ENCODE assay signal across 2 cellular contexts in the genomic region with DNA sequence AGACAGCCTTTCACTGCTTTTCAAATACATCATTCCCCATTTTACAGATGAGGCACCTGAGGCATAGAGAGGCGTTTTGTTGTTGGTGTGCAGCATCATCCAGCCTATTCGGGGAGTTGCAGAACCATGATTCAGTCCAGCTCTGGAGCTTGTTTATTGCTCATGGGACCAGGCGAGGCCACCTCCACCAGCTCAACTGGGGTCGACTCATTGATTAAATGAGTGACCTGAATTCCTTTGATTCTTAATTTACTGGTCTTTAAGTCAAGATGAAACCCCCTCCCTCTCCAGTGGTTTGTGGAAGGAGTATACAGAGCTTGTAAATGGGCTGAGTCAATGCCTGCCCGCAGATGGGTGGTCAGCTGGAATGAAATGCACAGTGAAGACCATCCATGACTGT.
TF ChIP-seq lines count a peak whose summit lies in the region.

No MANE protein-coding gene starts in this region.

TF ChIP-seq in H1, 55 proteins besides CTCF, POLR2A, EP300 and RAD21:
- TF ChIP-seq RFX5 (IDR thresholded peaks at IDR 0.05; ENCODE audit: borderline replicate concordance, low read depth, low read length) (no peak), HDAC6 (IDR thresholded peaks at IDR 0.05; ENCODE audit: low read depth, low read length) (no peak), BACH1 (IDR thresholded peaks at IDR 0.05; ENCODE audit: low read length) (no peak), GABPA (IDR thresholded peaks at IDR 0.05; ENCODE audit: borderline replicate concordance, insufficient read depth, low read length) (no peak), TBP (IDR thresholded peaks at IDR 0.05; ENCODE audit: low read depth, low read length) (no peak), YY1 (IDR thresholded peaks at IDR 0.05; ENCODE audit: low read depth, low read length) (no peak)
- TF ChIP-seq, protein P1, sequence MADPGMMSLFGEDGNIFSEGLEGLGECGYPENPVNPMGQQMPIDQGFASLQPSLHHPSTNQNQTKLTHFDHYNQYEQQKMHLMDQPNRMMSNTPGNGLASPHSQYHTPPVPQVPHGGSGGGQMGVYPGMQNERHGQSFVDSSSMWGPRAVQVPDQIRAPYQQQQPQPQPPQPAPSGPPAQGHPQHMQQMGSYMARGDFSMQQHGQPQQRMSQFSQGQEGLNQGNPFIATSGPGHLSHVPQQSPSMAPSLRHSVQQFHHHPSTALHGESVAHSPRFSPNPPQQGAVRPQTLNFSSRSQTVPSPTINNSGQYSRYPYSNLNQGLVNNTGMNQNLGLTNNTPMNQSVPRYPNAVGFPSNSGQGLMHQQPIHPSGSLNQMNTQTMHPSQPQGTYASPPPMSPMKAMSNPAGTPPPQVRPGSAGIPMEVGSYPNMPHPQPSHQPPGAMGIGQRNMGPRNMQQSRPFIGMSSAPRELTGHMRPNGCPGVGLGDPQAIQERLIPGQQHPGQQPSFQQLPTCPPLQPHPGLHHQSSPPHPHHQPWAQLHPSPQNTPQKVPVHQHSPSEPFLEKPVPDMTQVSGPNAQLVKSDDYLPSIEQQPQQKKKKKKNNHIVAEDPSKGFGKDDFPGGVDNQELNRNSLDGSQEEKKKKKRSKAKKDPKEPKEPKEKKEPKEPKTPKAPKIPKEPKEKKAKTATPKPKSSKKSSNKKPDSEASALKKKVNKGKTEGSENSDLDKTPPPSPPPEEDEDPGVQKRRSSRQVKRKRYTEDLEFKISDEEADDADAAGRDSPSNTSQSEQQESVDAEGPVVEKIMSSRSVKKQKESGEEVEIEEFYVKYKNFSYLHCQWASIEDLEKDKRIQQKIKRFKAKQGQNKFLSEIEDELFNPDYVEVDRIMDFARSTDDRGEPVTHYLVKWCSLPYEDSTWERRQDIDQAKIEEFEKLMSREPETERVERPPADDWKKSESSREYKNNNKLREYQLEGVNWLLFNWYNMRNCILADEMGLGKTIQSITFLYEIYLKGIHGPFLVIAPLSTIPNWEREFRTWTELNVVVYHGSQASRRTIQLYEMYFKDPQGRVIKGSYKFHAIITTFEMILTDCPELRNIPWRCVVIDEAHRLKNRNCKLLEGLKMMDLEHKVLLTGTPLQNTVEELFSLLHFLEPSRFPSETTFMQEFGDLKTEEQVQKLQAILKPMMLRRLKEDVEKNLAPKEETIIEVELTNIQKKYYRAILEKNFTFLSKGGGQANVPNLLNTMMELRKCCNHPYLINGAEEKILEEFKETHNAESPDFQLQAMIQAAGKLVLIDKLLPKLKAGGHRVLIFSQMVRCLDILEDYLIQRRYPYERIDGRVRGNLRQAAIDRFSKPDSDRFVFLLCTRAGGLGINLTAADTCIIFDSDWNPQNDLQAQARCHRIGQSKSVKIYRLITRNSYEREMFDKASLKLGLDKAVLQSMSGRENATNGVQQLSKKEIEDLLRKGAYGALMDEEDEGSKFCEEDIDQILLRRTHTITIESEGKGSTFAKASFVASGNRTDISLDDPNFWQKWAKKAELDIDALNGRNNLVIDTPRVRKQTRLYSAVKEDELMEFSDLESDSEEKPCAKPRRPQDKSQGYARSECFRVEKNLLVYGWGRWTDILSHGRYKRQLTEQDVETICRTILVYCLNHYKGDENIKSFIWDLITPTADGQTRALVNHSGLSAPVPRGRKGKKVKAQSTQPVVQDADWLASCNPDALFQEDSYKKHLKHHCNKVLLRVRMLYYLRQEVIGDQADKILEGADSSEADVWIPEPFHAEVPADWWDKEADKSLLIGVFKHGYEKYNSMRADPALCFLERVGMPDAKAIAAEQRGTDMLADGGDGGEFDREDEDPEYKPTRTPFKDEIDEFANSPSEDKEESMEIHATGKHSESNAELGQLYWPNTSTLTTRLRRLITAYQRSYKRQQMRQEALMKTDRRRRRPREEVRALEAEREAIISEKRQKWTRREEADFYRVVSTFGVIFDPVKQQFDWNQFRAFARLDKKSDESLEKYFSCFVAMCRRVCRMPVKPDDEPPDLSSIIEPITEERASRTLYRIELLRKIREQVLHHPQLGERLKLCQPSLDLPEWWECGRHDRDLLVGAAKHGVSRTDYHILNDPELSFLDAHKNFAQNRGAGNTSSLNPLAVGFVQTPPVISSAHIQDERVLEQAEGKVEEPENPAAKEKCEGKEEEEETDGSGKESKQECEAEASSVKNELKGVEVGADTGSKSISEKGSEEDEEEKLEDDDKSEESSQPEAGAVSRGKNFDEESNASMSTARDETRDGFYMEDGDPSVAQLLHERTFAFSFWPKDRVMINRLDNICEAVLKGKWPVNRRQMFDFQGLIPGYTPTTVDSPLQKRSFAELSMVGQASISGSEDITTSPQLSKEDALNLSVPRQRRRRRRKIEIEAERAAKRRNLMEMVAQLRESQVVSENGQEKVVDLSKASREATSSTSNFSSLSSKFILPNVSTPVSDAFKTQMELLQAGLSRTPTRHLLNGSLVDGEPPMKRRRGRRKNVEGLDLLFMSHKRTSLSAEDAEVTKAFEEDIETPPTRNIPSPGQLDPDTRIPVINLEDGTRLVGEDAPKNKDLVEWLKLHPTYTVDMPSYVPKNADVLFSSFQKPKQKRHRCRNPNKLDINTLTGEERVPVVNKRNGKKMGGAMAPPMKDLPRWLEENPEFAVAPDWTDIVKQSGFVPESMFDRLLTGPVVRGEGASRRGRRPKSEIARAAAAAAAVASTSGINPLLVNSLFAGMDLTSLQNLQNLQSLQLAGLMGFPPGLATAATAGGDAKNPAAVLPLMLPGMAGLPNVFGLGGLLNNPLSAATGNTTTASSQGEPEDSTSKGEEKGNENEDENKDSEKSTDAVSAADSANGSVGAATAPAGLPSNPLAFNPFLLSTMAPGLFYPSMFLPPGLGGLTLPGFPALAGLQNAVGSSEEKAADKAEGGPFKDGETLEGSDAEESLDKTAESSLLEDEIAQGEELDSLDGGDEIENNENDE (IDR thresholded peaks at IDR 0.05; ENCODE audit: insufficient replicate concordance, low read length): no peak
- TF ChIP-seq, protein P2, sequence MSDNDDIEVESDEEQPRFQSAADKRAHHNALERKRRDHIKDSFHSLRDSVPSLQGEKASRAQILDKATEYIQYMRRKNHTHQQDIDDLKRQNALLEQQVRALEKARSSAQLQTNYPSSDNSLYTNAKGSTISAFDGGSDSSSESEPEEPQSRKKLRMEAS (IDR thresholded peaks at IDR 0.05): no peak
TF ChIP-seq in H1: peak in this region for 0.

TF ChIP-seq in HEK293T, 16 proteins besides CTCF, POLR2A, EP300 and RAD21:
- TF ChIP-seq FOXK2 (IDR thresholded peaks at IDR 0.05) (no peak), BHLHE40 (IDR thresholded peaks at IDR 0.05; ENCODE audit: borderline replicate concordance) (no peak), HDGF (IDR thresholded peaks at IDR 0.05; ENCODE audit: borderline replicate concordance) (no peak), SP1 (IDR thresholded peaks at IDR 0.05) (no peak)
